In genomic region chr4:112975567-112976355, GRCh38 we compare ENCODE assay signal across 22 cellular contexts.
DNase-seq lines count a peak whose midpoint lies in the region; ATAC-seq and TF ChIP-seq lines count a peak whose summit lies in the region.
"Had no signal": no experiment of that assay in that cellular context is flagged by ENCODE, and none has a peak within 500 bp of the region (broad histone marks: within the 10 kb centered on the region; RNA-seq: fewer than 3 reads in every experiment).

No MANE protein-coding gene starts in this region.

- peak overlapping the region; percentile 34 for H3K27ac Mint-ChIP-seq in glutamatergic neuron (ENCODE audit: unreplicated experiment)
- H3K27ac Mint-ChIP-seq: B cell, GM23338 had no signal

- H2AFZ ChIP-seq in GM23248: no peak overlapping the region
- H2AFZ ChIP-seq: GM23338 had no signal

- H3K4me1 Mint-ChIP-seq in glutamatergic neuron (ENCODE audit: low read depth, unreplicated experiment): peaks cover 42% of the 10 kb centered on the region
- H3K4me1 Mint-ChIP-seq: B cell had no signal

- H3K27ac ChIP-seq in GM23248: 0 out of 2 replicates have a peak overlapping the region, but pooled peaks have one; percentile 9
- H3K27ac ChIP-seq: HL-60 had no signal

- peaks cover 10% of the 10 kb centered on the region for H3K27me3 Mint-ChIP-seq in glutamatergic neuron (ENCODE audit: unreplicated experiment)
- H3K27me3 Mint-ChIP-seq: B cell had no signal

- H3K9me3 Mint-ChIP-seq in glutamatergic neuron (ENCODE audit: unreplicated experiment): peaks cover 13% of the 10 kb centered on the region

- no peaks in the 10 kb centered on the region for H3K36me3 ChIP-seq in GM23248 (ENCODE audit: low read depth)
- H3K36me3 ChIP-seq: HAP-1 had no signal

- no peak for TF ChIP-seq CTCF in AG10803 (conservative IDR thresholded peaks at IDR 0.05; ENCODE audit: low read length)
- no peak for TF ChIP-seq CTCF in glutamatergic neuron (IDR thresholded peaks at IDR 0.05; ENCODE audit: partially characterized antibody, unreplicated experiment)

- H3K4me2 ChIP-seq in GM23248 (ENCODE audit: unreplicated experiment): peak overlapping the region; percentile 8
- H3K4me2 ChIP-seq: GM23338 had no signal

- H3K79me2 ChIP-seq in GM23248 (ENCODE audit: insufficient read depth): no peaks in the 10 kb centered on the region

- DNase-seq in AG10803 (ENCODE audit: low read depth) (peak; percentile 40), GM23248 (peak; percentile 59), SK-N-DZ (ENCODE audit: low spot score) (peak; percentile 57), glutamatergic neuron (no peak), amygdala (lab: John Stamatoyannopoulos, UW) (no peak), putamen (ENCODE audit: low spot score) (no peak)
- no peak for DNase-seq in stimulated activated CD4-positive, alpha-beta T cell treated with anti-CD3 and anti-CD28 coated beads, Interleukin-2, amount 100 ng/mL, for 24 hours
- DNase-seq: 8988T; DMS53; KG1; NCI-H1092 treated with DMSO at 0.1 percent for 48 hours; NCI-H1436 treated with DMSO at 0.1 percent for 48 hours; NCI-H1930; NCI-H510A treated with DMSO at 0.1 percent for 48 hours; NCI-H748 treated with DMSO at 0.1 percent for 48 hours; NK-92 treated with Interleukin-12 subunit alpha and Interleukin-12 subunit beta, amount 100 ng/mL, for 24 hours; SIG-M5 had no signal

- no peak for ATAC-seq in activated CD4-positive, CD25-positive, alpha-beta regulatory T cell treated with anti-CD3 and anti-CD28 coated beads, Interleukin-2, amount 50 U/mL, for 24 hours
- ATAC-seq: GM23338 had no signal

- H3K27me3 ChIP-seq in GM23248 (replicated peaks; ENCODE audit: insufficient read depth): no peaks in the 10 kb centered on the region

- H3K4me1 ChIP-seq in GM23248 (ENCODE audit: insufficient read depth): peaks cover 40% of the 10 kb centered on the region

- no peak overlapping the region for H3K9ac ChIP-seq in GM23248

- no peak overlapping the region for H3K4me3 Mint-ChIP-seq in glutamatergic neuron (ENCODE audit: unreplicated experiment)
- H3K4me3 Mint-ChIP-seq: B cell, GM23338 had no signal

- no peaks in the 10 kb centered on the region for H3K9me3 ChIP-seq in GM23248 (ENCODE audit: low read depth)
- H3K9me3 ChIP-seq: HAP-1 had no signal

- in situ Hi-C loops in GM23248 (cut with MboI): no loop called here

- 49 to 50% methylated on average over 6 of the region's 6 CpGs for WGBS in GM23248 (ENCODE audit: low coverage in 1 of 2, low lambda C conversion rate in 2 of 2, missing lambda C conversion rate in 2 of 2), 2 experiments

- no peaks in the 10 kb centered on the region for H4K20me1 ChIP-seq in GM23248 (ENCODE audit: insufficient read depth)

- peaks cover 32% of the 10 kb centered on the region for H3F3A ChIP-seq in GM23248 (ENCODE audit: insufficient read depth)

- H3K4me3 ChIP-seq in AG10803 (ENCODE audit: low read length) (no peak overlapping the region), GM23248 (no peak overlapping the region)
- H3K4me3 ChIP-seq: GM23338, HAP-1 had no signal

- H3K36me3 Mint-ChIP-seq in glutamatergic neuron (ENCODE audit: unreplicated experiment): peaks cover 1% of the 10 kb centered on the region

- no peaks in the 10 kb centered on the region for H3K9me2 ChIP-seq in GM23248 (ENCODE audit: insufficient read depth)

Comparison
In these comparisons a context has a peak if more than half of its experiments do, and no peak if none do; other contexts are left out.
1. DNase-seq: peak in AG10803 (single experiment), GM23248 (single experiment) and SK-N-DZ (single experiment); none in glutamatergic neuron (single experiment), amygdala (0 of 56), putamen (single experiment) and stimulated activated CD4-positive, alpha-beta T cell treated with anti-CD3 and anti-CD28 coated beads, Interleukin-2, amount 100 ng/mL, for 24 hours (0 of 2).